ENCODE assay signal across 8 cellular contexts in the genomic region with DNA sequence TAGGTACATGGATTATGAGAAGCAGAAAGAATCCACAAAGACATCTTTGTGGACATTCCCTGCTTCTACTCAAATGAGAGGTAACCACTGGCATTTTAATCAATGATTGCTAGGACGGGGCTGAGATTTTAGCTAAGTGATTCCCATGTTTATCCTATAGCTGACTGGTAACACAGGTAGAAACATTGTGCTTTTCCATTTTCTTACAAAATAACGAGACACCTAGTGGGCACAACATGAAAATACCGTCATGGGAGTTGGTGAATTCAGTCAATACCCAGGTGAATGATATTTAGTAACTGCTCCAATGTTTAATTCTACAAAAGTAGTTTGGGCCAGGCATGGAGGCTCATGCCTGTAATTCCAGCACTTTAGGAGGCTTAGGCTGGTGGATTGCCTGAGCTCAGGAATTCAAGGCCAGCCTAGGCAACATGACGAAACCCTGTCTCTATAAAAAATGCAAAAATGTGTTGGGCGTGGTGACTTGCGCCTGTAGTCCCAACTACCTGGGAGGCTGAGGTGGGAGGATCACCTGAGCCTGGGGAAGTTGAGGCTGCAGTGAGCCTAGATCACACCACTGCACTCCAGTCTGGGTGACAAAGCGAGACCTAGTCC. TPM values are rescaled to one million over a fixed set of nuclear protein-coding genes. Genes with fewer than 3 reads are reported as not detected.
DNase-seq lines count a peak whose midpoint lies in the region; ATAC-seq and TF ChIP-seq lines count a peak whose summit lies in the region.

No MANE protein-coding gene starts in this region.

- no peaks in the 10 kb centered on the region for H3K27me3 Mint-ChIP-seq in central memory CD8-positive, alpha-beta T cell
- no peaks in the 10 kb centered on the region for H3K27me3 Mint-ChIP-seq in natural killer cell treated with Interleukin-12 subunit alpha and Interleukin-12 subunit beta and Interleukin-15 and Interleukin-18, amount 100 ng/mL, for 72 hours

- in situ Hi-C loops in G401 (cut with HindIII; ENCODE audit: low sequenced_read_pairs) = no loop called here

- no peak overlapping the region for H3K4me3 ChIP-seq in AG04450 (ENCODE audit: low read depth, low read length)

- CTCF ChIA-PET in AG04450 (lab: Charles Lee) = interaction anchor here (0.6 to 1.5 kb wide), 4 partner anchors 8 to 38 kb away, joined by 3 to 5 read pairs (median 3); no protein-coding TSS in a partner anchor

- H3K27ac Mint-ChIP-seq in central memory CD8-positive, alpha-beta T cell (ENCODE audit: low read depth) = peak overlapping the region; percentile 95
- H3K27ac Mint-ChIP-seq in natural killer cell treated with Interleukin-12 subunit alpha and Interleukin-12 subunit beta and Interleukin-15 and Interleukin-18, amount 100 ng/mL, for 72 hours = peak overlapping the region; percentile 85 to 97

- DNase-seq in AG04450 (ENCODE audit: low read depth, low spot score) (no peak), G401 (ENCODE audit: low spot score) (peak; percentile 57), NCI-H69 (lab: John Stamatoyannopoulos, UW) (peak; percentile 70)
- peak in 1 of 2 donors; percentile 22 for DNase-seq in central memory CD8-positive, alpha-beta T cell (ENCODE audit: low spot score in 2 of 2)
- no peak for DNase-seq in natural killer cell treated with Interleukin-12 subunit alpha and Interleukin-12 subunit beta and Interleukin-15 and Interleukin-18, amount 100 ng/mL, for 72 hours (ENCODE audit: low spot score)

- H3K9me3 Mint-ChIP-seq in central memory CD8-positive, alpha-beta T cell = no peaks in the 10 kb centered on the region
- H3K9me3 Mint-ChIP-seq in natural killer cell treated with Interleukin-12 subunit alpha and Interleukin-12 subunit beta and Interleukin-15 and Interleukin-18, amount 100 ng/mL, for 72 hours = no peaks in the 10 kb centered on the region

- POLR2A ChIA-PET in AG04450 (lab: Yijun Ruan, JAX) = no interaction called here

- H3K4me1 Mint-ChIP-seq in central memory CD8-positive, alpha-beta T cell = peaks cover 49% of the 10 kb centered on the region
- peaks cover 48 to 53% of the 10 kb centered on the region in 2 donors for H3K4me1 Mint-ChIP-seq in natural killer cell treated with Interleukin-12 subunit alpha and Interleukin-12 subunit beta and Interleukin-15 and Interleukin-18, amount 100 ng/mL, for 72 hours (ENCODE audit: low read depth in 2 of 2)

- no peaks in the 10 kb centered on the region for H3K9me3 ChIP-seq in AG04450 (ENCODE audit: control insufficient read depth, insufficient read depth, low read length)

- H3K36me3 Mint-ChIP-seq in central memory CD8-positive, alpha-beta T cell (ENCODE audit: insufficient read depth) = no peaks in the 10 kb centered on the region
- H3K36me3 Mint-ChIP-seq in natural killer cell treated with Interleukin-12 subunit alpha and Interleukin-12 subunit beta and Interleukin-15 and Interleukin-18, amount 100 ng/mL, for 72 hours = no peaks in the 10 kb centered on the region

- TF ChIP-seq CTCF in AG04450 (IDR thresholded peaks at IDR 0.05; ENCODE audit: low read depth, low read length) = peak; percentile 50

- H3K4me3 Mint-ChIP-seq in central memory CD8-positive, alpha-beta T cell = peak overlapping the region; percentile 55
- peak overlapping the region; percentile 69 for H3K4me3 Mint-ChIP-seq in natural killer cell treated with Interleukin-12 subunit alpha and Interleukin-12 subunit beta and Interleukin-15 and Interleukin-18, amount 100 ng/mL, for 72 hours

- no peak overlapping the region for H3K27ac ChIP-seq in AG04450 (ENCODE audit: low read depth, low read length)

- ATAC-seq in central memory CD8-positive, alpha-beta T cell (replicated peaks; ENCODE audit: extremely low read depth, poor library complexity, severe bottlenecking) = peak; percentile 44
- no peak for ATAC-seq in natural killer cell treated with Interleukin-12 subunit alpha and Interleukin-12 subunit beta and Interleukin-15 and Interleukin-18, amount 100 ng/mL, for 72 hours
- ATAC-seq in HG02759 (IDR thresholded peaks at IDR 0.05; ENCODE audit: unreplicated experiment) (no peak), GM18907 (IDR thresholded peaks at IDR 0.05; ENCODE audit: unreplicated experiment) (no peak), HG03521 (IDR thresholded peaks at IDR 0.05; ENCODE audit: unreplicated experiment) (no peak)

- no peaks in the 10 kb centered on the region for H3K27me3 ChIP-seq in AG04450 (ENCODE audit: control insufficient read depth, insufficient read depth, low read length)

RNA-seq across cellular contexts. Expression of gene DENND4A, which starts 37.2 kb away (rescaled TPM):
- 15.2 and 19.1 TPM in 2 replicates for polyA plus RNA-seq in AG04450 (2011; rRNA removed)
- 23.2 and 46.0 TPM in 2 replicates for polyA minus RNA-seq in AG04450 (2011; rRNA and poly(A)+ RNA removed)
- 3.8 and 12.2 TPM in 2 replicates for total RNA-seq in G401 (2014; rRNA removed; shearing (Covaris generic))
- 100 to 1,000 TPM; 114 to 121 TPM for total RNA-seq in natural killer cell treated with Interleukin-12 subunit alpha and Interleukin-12 subunit beta and Interleukin-15 and Interleukin-18, amount 100 ng/mL, for 72 hours

RNA-seq across cellular contexts. Expression of gene RAB11A, which starts 40.0 kb away (rescaled TPM):
- polyA plus RNA-seq in AG04450 (2011; rRNA removed) = 315 and 399 TPM in 2 replicates
- 74.9 and 130 TPM in 2 replicates for polyA minus RNA-seq in AG04450 (2011; rRNA and poly(A)+ RNA removed)
- total RNA-seq in G401 (2014; rRNA removed; shearing (Covaris generic)) = 280 and 333 TPM in 2 replicates
- 100 to 1,000 TPM; 101 to 164 TPM for total RNA-seq in natural killer cell treated with Interleukin-12 subunit alpha and Interleukin-12 subunit beta and Interleukin-15 and Interleukin-18, amount 100 ng/mL, for 72 hours

Comparison
In these comparisons a context has a peak if more than half of its experiments do, and no peak if none do; other contexts are left out.
1. DNase-seq: peak in G401 (single experiment) and NCI-H69 (single experiment); none in AG04450 (single experiment) and natural killer cell treated with Interleukin-12 subunit alpha and Interleukin-12 subunit beta and Interleukin-15 and Interleukin-18, amount 100 ng/mL, for 72 hours (single experiment).